8 cellular contexts compared by ENCODE assay signal in genomic region chr5:134026521-134027202, GRCh38. TPM values are rescaled to one million over a fixed set of nuclear protein-coding genes. Genes with fewer than 3 reads are reported as not detected.
A peak's percentile ranks its signal among the peaks of the same experiment; 100 is the strongest.
DNase-seq lines count a peak whose midpoint lies in the region; ATAC-seq and TF ChIP-seq lines count a peak whose summit lies in the region.
"Had no signal": no experiment of that assay in that cellular context is flagged by ENCODE, and none has a peak within 500 bp of the region (broad histone marks: within the 10 kb centered on the region; RNA-seq: fewer than 3 reads in every experiment).

No MANE protein-coding gene starts in this region.

- intact Hi-C loops in activated B cell treated with CpG ODN at 0.5 μM for 24 hours (cut with micrococcal nuclease) (loop anchor here (1.0 kb wide), 1 partner anchor 13 kb away; no protein-coding TSS in a partner anchor), natural killer cell (cut with micrococcal nuclease) (no loop called here)

- H3K27ac Mint-ChIP-seq in activated B cell treated with CpG ODN at 0.5 μM for 24 hours (no peak overlapping the region), natural killer cell (no peak overlapping the region)
- H3K27ac Mint-ChIP-seq: stimulated activated naive CD8-positive, alpha-beta T cell treated with anti-CD3 and anti-CD28 coated beads, Interleukin-15, Interleukin-2, amounts not matched to agents 100 ng/mL and 50 ng/mL, for 24 hours had no signal

- no peaks in the 10 kb centered on the region for H3K36me3 Mint-ChIP-seq in activated B cell treated with CpG ODN at 0.5 μM for 24 hours (ENCODE audit: low read depth)
- no peaks in the 10 kb centered on the region for H3K36me3 Mint-ChIP-seq in natural killer cell

- no peaks in the 10 kb centered on the region for H3K27me3 Mint-ChIP-seq in activated B cell treated with CpG ODN at 0.5 μM for 24 hours
- H3K27me3 Mint-ChIP-seq in natural killer cell (ENCODE audit: low read depth in 2 of 2): peaks cover 0 to 4% of the 10 kb centered on the region in 2 donors
- H3K27me3 Mint-ChIP-seq: stimulated activated naive CD8-positive, alpha-beta T cell treated with anti-CD3 and anti-CD28 coated beads, Interleukin-15, Interleukin-2, amounts not matched to agents 100 ng/mL and 50 ng/mL, for 24 hours had no signal

- ATAC-seq in HG02870 (IDR thresholded peaks at IDR 0.05; ENCODE audit: unreplicated experiment) (peak; percentile 77), activated B cell treated with CpG ODN at 0.5 μM for 24 hours (ENCODE audit: low read depth) (peak; percentile 84), natural killer cell (peak; percentile 65 to 84 (median 82)), HG03097 (IDR thresholded peaks at IDR 0.05; ENCODE audit: low FRiP score, unreplicated experiment) (no peak)

- no peak overlapping the region for H3K4me3 ChIP-seq in GM12864 (ENCODE audit: low read depth, low read length)

- H3K4me1 Mint-ChIP-seq in activated B cell treated with CpG ODN at 0.5 μM for 24 hours: peaks cover 19% of the 10 kb centered on the region
- no peaks in the 10 kb centered on the region for H3K4me1 Mint-ChIP-seq in natural killer cell

- DNase-seq in GM12864 (ENCODE audit: low read depth): peak; percentile 31
- DNase-seq in NCI-H446 treated with DMSO at 0.1 percent for 48 hours (lab: John Stamatoyannopoulos, UW): peak; percentile 56
- DNase-seq in activated B cell treated with CpG ODN at 0.5 μM for 24 hours: no peak
- DNase-seq in effector CD8-positive, alpha-beta T cell (lab: John Stamatoyannopoulos, UW): peak; percentile 35
- DNase-seq in natural killer cell: no peak

- POLR2A ChIA-PET in activated B cell treated with CpG ODN at 0.5 μM for 24 hours (lab: Charles Lee): interaction anchor here (0.6 to 0.7 kb wide), 3 partner anchors 30 to 555 kb away, joined by 3 to 7 read pairs (median 4); no protein-coding TSS in a partner anchor

- TF ChIP-seq CTCF in GM12864 (IDR thresholded peaks at IDR 0.05; ENCODE audit: low read depth, low read length, missing control alignments) (peak; percentile 83), activated B cell treated with CpG ODN at 0.5 μM for 24 hours (IDR thresholded peaks at IDR 0.05) (no peak), natural killer cell (IDR thresholded peaks at IDR 0.05) (peak; percentile 13)

- CTCF ChIA-PET in activated B cell treated with CpG ODN at 0.5 μM for 24 hours (lab: Charles Lee): interaction anchor here (0.7 to 4.6 kb wide), 7 partner anchors 11 to 122 kb away, joined by 3 to 33 read pairs (median 5); no protein-coding TSS in a partner anchor

- H3K9me3 Mint-ChIP-seq in activated B cell treated with CpG ODN at 0.5 μM for 24 hours (no peaks in the 10 kb centered on the region), natural killer cell (no peaks in the 10 kb centered on the region)
- H3K9me3 Mint-ChIP-seq: stimulated activated naive CD8-positive, alpha-beta T cell treated with anti-CD3 and anti-CD28 coated beads, Interleukin-15, Interleukin-2, amounts not matched to agents 100 ng/mL and 50 ng/mL, for 24 hours had no signal

- H3K4me3 Mint-ChIP-seq in activated B cell treated with CpG ODN at 0.5 μM for 24 hours: no peak overlapping the region
- no peak overlapping the region for H3K4me3 Mint-ChIP-seq in natural killer cell
- H3K4me3 Mint-ChIP-seq: stimulated activated naive CD8-positive, alpha-beta T cell treated with anti-CD3 and anti-CD28 coated beads, Interleukin-15, Interleukin-2, amounts not matched to agents 100 ng/mL and 50 ng/mL, for 24 hours had no signal

RNA-seq across cellular contexts. Expression of gene VDAC1, which starts 21.9 kb away (rescaled TPM):
- 158 and 164 TPM in 2 replicates for total RNA-seq in activated B cell treated with CpG ODN at 0.5 μM for 24 hours
- total RNA-seq in natural killer cell: 10 to 100 TPM; 54.0 to 63.3 (median 60.2) TPM

RNA-seq across cellular contexts. Expression of gene C5orf15, which starts 58.2 kb away (rescaled TPM):
- 25.5 and 25.7 TPM in 2 replicates for total RNA-seq in activated B cell treated with CpG ODN at 0.5 μM for 24 hours
- 10 to 100 TPM; 15.2 to 19.9 (median 18.0) TPM for total RNA-seq in natural killer cell

Comparison
In these comparisons a context has a peak if more than half of its experiments do, and no peak if none do; other contexts are left out.
1. DNase-seq: peak in GM12864 (single experiment), NCI-H446 treated with DMSO at 0.1 percent for 48 hours (single experiment) and effector CD8-positive, alpha-beta T cell (single experiment); none in activated B cell treated with CpG ODN at 0.5 μM for 24 hours (single experiment) and natural killer cell (single experiment).